In the genomic region with DNA sequence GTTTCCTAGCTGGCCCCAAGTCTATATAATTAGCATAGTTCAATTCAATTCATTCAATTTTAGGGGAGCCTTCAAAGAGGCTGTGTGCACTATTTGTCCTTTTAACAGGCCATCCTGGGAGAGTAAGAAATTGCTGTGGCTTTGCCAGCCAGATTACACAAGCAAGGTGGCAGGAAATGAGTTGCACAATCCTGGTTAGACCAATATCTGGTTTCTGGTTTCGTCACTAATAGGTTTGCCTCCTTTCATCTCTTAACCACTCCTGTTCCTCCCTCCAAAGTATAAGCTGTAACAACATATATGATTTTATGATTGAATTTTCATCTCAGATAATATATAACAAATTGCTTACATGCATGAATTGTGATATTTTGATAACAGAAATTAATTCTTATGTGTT, we compare ENCODE assay signal across 10 cellular contexts.
DNase-seq lines count a peak whose midpoint lies in the region; ATAC-seq and TF ChIP-seq lines count a peak whose summit lies in the region.
"Had no signal": no experiment of that assay in that cellular context is flagged by ENCODE, and none has a peak within 500 bp of the region (broad histone marks: within the 10 kb centered on the region; RNA-seq: fewer than 3 reads in every experiment).

No MANE protein-coding gene starts in this region.

- no peak overlapping the region for H4K8ac ChIP-seq in mesenchymal stem cell (ENCODE audit: low read length)

- no peaks in the 10 kb centered on the region for H3K27me3 ChIP-seq in mesenchymal stem cell (ENCODE audit: control insufficient read depth in 1 of 2, insufficient read depth in 1 of 2, low read length in 2 of 2)

- TF ChIP-seq CTCF in astrocyte of the spinal cord (IDR thresholded peaks at IDR 0.05; ENCODE audit: low read depth, low read length), result no peak

- no peaks in the 10 kb centered on the region for H3K36me3 ChIP-seq in mesenchymal stem cell (ENCODE audit: control insufficient read depth in 1 of 2, insufficient read depth in 2 of 2, low read depth in 1 of 2, low read length in 2 of 2)
- H3K36me3 ChIP-seq: HAP-1 had no signal

- H3K9ac ChIP-seq in mesenchymal stem cell (ENCODE audit: low read length), result no peak overlapping the region

- no peak overlapping the region for H3K27ac ChIP-seq in mesenchymal stem cell (ENCODE audit: low read length, poor library complexity, severe bottlenecking)

- in situ Hi-C loops in astrocyte of the spinal cord (cut with HindIII; ENCODE audit: low sequenced_read_pairs), result no loop called here

- H3K4me2 ChIP-seq in mesenchymal stem cell (ENCODE audit: low read length, poor library complexity, severe bottlenecking), result no peak overlapping the region

- peak; percentile 13 for DNase-seq in NCI-H1436 (lab: John Stamatoyannopoulos, UW)
- DNase-seq in astrocyte of the spinal cord (ENCODE audit: low read depth, low spot score), result peak; percentile 61
- DNase-seq in mesenchymal stem cell, result peak; percentile 26
- DNase-seq in activated naive CD4-positive, alpha-beta T cell treated with Interleukin-2 at 50 U/mL for 16 hours, result no peak
- DNase-seq in NCI-H2227 (lab: John Stamatoyannopoulos, UW; ENCODE audit: unreplicated experiment), result no peak
- DNase-seq: NK-92 treated with Interleukin-12 subunit alpha and Interleukin-12 subunit beta, amount 100 ng/mL, for 24 hours had no signal

- no peak overlapping the region for H3K18ac ChIP-seq in mesenchymal stem cell (ENCODE audit: low read depth in 1 of 2, low read length in 2 of 2)

- no peaks in the 10 kb centered on the region for H3K4me1 ChIP-seq in mesenchymal stem cell (ENCODE audit: control insufficient read depth, insufficient read depth, low read depth, low read length)
- H3K4me1 ChIP-seq: HAP-1 had no signal

- ATAC-seq in GM18870 (IDR thresholded peaks at IDR 0.05; ENCODE audit: unreplicated experiment) (peak; percentile 63), HG03039 (IDR thresholded peaks at IDR 0.05; ENCODE audit: unreplicated experiment) (no peak), GM21786 (IDR thresholded peaks at IDR 0.05; ENCODE audit: unreplicated experiment) (no peak)

- WGBS in mesenchymal stem cell, result no CpG with 5 or more reads among the region's 1 CpG

- H3K23ac ChIP-seq in mesenchymal stem cell (ENCODE audit: low read length in 2 of 2), result no peak overlapping the region

- H2AFZ ChIP-seq in mesenchymal stem cell (ENCODE audit: low read depth, low read length), result no peak overlapping the region

- H3K4me3 ChIP-seq in astrocyte of the spinal cord (ENCODE audit: low read depth, low read length), result no peak overlapping the region
- no peak overlapping the region for H3K4me3 ChIP-seq in mesenchymal stem cell (ENCODE audit: insufficient read depth in 1 of 2, low read depth in 1 of 2, low read length in 2 of 2)
- H3K4me3 ChIP-seq: HAP-1 had no signal

- H2BK12ac ChIP-seq in mesenchymal stem cell (ENCODE audit: low read length in 2 of 2), result no peak overlapping the region

- H2BK15ac ChIP-seq in mesenchymal stem cell (ENCODE audit: low read depth, poor library complexity, severe bottlenecking), result no peak overlapping the region

- peaks cover 3% of the 10 kb centered on the region for H3K79me1 ChIP-seq in mesenchymal stem cell (replicated peaks; ENCODE audit: low read length, poor library complexity, severe bottlenecking)

- no peak overlapping the region for H3K14ac ChIP-seq in mesenchymal stem cell (ENCODE audit: low read length in 2 of 2)

- no peaks in the 10 kb centered on the region for H3K9me3 ChIP-seq in mesenchymal stem cell (ENCODE audit: control insufficient read depth, low read length)
- H3K9me3 ChIP-seq: HAP-1 had no signal

- H3K4ac ChIP-seq in mesenchymal stem cell (ENCODE audit: low read depth in 1 of 2, low read length in 2 of 2), result no peak overlapping the region

- H2BK120ac ChIP-seq in mesenchymal stem cell (ENCODE audit: low read depth, low read length), result no peak overlapping the region

- no peak overlapping the region for H2AK5ac ChIP-seq in mesenchymal stem cell (ENCODE audit: low read length, severe bottlenecking)

- no peak overlapping the region for H2BK5ac ChIP-seq in mesenchymal stem cell (ENCODE audit: low read depth, low read length, poor library complexity, severe bottlenecking)

- no peak overlapping the region for H4K91ac ChIP-seq in mesenchymal stem cell (ENCODE audit: low read length)

Comparison
In these comparisons a context has a peak if more than half of its experiments do, and no peak if none do; other contexts are left out.
1. DNase-seq: peak in NCI-H1436 (single experiment), astrocyte of the spinal cord (single experiment) and mesenchymal stem cell (single experiment); none in activated naive CD4-positive, alpha-beta T cell treated with Interleukin-2 at 50 U/mL for 16 hours (single experiment) and NCI-H2227 (single experiment).